16 cellular contexts compared by ENCODE assay signal in genomic region chr10:71753960-71754505, GRCh38. TPM values are rescaled to one million over a fixed set of nuclear protein-coding genes. Genes with fewer than 3 reads are reported as not detected.
DNase-seq lines count a peak whose midpoint lies in the region; ATAC-seq, FAIRE-seq and TF ChIP-seq lines count a peak whose summit lies in the region.
"Had no signal": no experiment of that assay in that cellular context is flagged by ENCODE, and none has a peak within 500 bp of the region (broad histone marks: within the 10 kb centered on the region; RNA-seq: fewer than 3 reads in every experiment).

No MANE protein-coding gene starts in this region.

- no peaks in the 10 kb centered on the region for H3K9me3 Mint-ChIP-seq in activated CD8-positive, alpha-beta T cell treated with anti-CD3 and anti-CD28 coated beads for 36 hours
- no peaks in the 10 kb centered on the region for H3K9me3 Mint-ChIP-seq in immature natural killer cell

- H3K4me3 ChIP-seq in DND-41 (ENCODE audit: low read depth in 1 of 2, low read length in 2 of 2): no peak overlapping the region
- H3K4me3 ChIP-seq in small intestine (ENCODE audit: low read depth in 1 of 2, low read length in 2 of 2): no peak overlapping the region
- H3K4me3 ChIP-seq: psoas muscle, thoracic aorta had no signal

- peaks cover 90% of the 10 kb centered on the region for H3K4me1 Mint-ChIP-seq in activated CD8-positive, alpha-beta T cell treated with anti-CD3 and anti-CD28 coated beads for 36 hours (ENCODE audit: low read depth)
- H3K4me1 Mint-ChIP-seq in immature natural killer cell: peaks cover 80 to 86% of the 10 kb centered on the region in 2 donors

- DNase-seq in DND-41 (no peak), immature natural killer cell (no peak), small intestine (no peak), dedifferentiated amniotic fluid mesenchymal stem cell (ENCODE audit: extremely low spot score) (no peak)
- no peak for DNase-seq in activated CD8-positive, alpha-beta T cell treated with anti-CD3 and anti-CD28 coated beads for 36 hours
- DNase-seq: DMS153, NCI-H446, psoas muscle, T1000 had no signal

- H3K27me3 ChIP-seq in DND-41 (ENCODE audit: insufficient read depth, low read length, poor library complexity): no peaks in the 10 kb centered on the region
- H3K27me3 ChIP-seq in small intestine (ENCODE audit: control insufficient read depth in 2 of 2, insufficient read depth in 2 of 2, low read length in 2 of 2): no peaks in the 10 kb centered on the region

- H3K79me2 ChIP-seq in DND-41 (ENCODE audit: insufficient read depth, low read length): no peaks in the 10 kb centered on the region

- intact Hi-C loops in activated CD8-positive, alpha-beta T cell treated with anti-CD3 and anti-CD28 coated beads for 36 hours (cut with micrococcal nuclease): no loop called here

- peak overlapping the region; percentile 78 for H3K27ac Mint-ChIP-seq in activated CD8-positive, alpha-beta T cell treated with anti-CD3 and anti-CD28 coated beads for 36 hours
- peak overlapping the region in 5 of 6 donors; percentile 22 to 87 (median 68) for H3K27ac Mint-ChIP-seq in immature natural killer cell

- H3K9me3 ChIP-seq in DND-41 (ENCODE audit: insufficient read depth, low read length, severe bottlenecking): no peaks in the 10 kb centered on the region
- no peaks in the 10 kb centered on the region for H3K9me3 ChIP-seq in small intestine (ENCODE audit: control insufficient read depth, low read depth)
- H3K9me3 ChIP-seq: psoas muscle, thoracic aorta had no signal

- no peak overlapping the region for H3K4me3 Mint-ChIP-seq in activated CD8-positive, alpha-beta T cell treated with anti-CD3 and anti-CD28 coated beads for 36 hours
- peak overlapping the region in 1 of 5 donors; percentile 38 for H3K4me3 Mint-ChIP-seq in immature natural killer cell

- POLR2A ChIA-PET in activated CD8-positive, alpha-beta T cell treated with anti-CD3 and anti-CD28 coated beads for 36 hours (lab: Charles Lee): interaction anchor here (1.3 to 6.3 kb wide), 2 partner anchors 9 to 16 kb away, joined by 3 to 92 read pairs; partner anchors contain the start of gene VSIR

- H3K27me3 Mint-ChIP-seq in activated CD8-positive, alpha-beta T cell treated with anti-CD3 and anti-CD28 coated beads for 36 hours: no peaks in the 10 kb centered on the region
- H3K27me3 Mint-ChIP-seq in immature natural killer cell (ENCODE audit: low read depth in 3 of 3): peaks cover 0 to 3% (median 2%) of the 10 kb centered on the region in 3 donors

- no peak overlapping the region for H3K4me2 ChIP-seq in DND-41 (ENCODE audit: insufficient read depth, low read length)

- CTCF ChIA-PET in activated CD8-positive, alpha-beta T cell treated with anti-CD3 and anti-CD28 coated beads for 36 hours (lab: Charles Lee): interaction anchor here (6.3 kb wide), 1 partner anchor 15 kb away, joined by 108 read pairs; the partner anchor contains the start of gene VSIR

- H2AFZ ChIP-seq in DND-41 (ENCODE audit: low read depth, low read length): no peak overlapping the region

- peaks cover 64% of the 10 kb centered on the region for H3K4me1 ChIP-seq in DND-41 (ENCODE audit: insufficient read depth, low read length)
- H3K4me1 ChIP-seq in small intestine (ENCODE audit: control insufficient read depth in 2 of 2, insufficient read depth in 1 of 2, low read depth in 1 of 2, low read length in 1 of 2): peaks cover 27 to 30% of the 10 kb centered on the region in 2 donors

- H3K9ac ChIP-seq in DND-41 (ENCODE audit: low read depth, low read length): no peak overlapping the region

- WGBS in small intestine, 3 donors: 26 to 42% (median 37%) methylated on average over 8 of the region's 8 CpGs

- ATAC-seq in DND-41 (ENCODE audit: insufficient read depth, low read depth) (no peak), GM21528 (IDR thresholded peaks at IDR 0.05; ENCODE audit: low FRiP score, unreplicated experiment) (no peak), GM18858 (IDR thresholded peaks at IDR 0.05; ENCODE audit: unreplicated experiment) (no peak), GM18868 (IDR thresholded peaks at IDR 0.05; ENCODE audit: unreplicated experiment) (no peak)
- ATAC-seq in activated CD8-positive, alpha-beta T cell treated with anti-CD3 and anti-CD28 coated beads for 36 hours: no peak
- ATAC-seq: psoas muscle had no signal

- H3K36me3 ChIP-seq in DND-41 (ENCODE audit: insufficient read depth, low read length) (peaks cover 8% of the 10 kb centered on the region; the same call in 1 of the 2 replicates), small intestine (ENCODE audit: control insufficient read depth in 2 of 2, insufficient read depth in 2 of 2, low read length in 2 of 2) (peaks cover 0 to 3% of the 10 kb centered on the region in 2 donors)

- H3K27ac ChIP-seq in DND-41 (ENCODE audit: low read length) (peak overlapping the region; percentile 15; the same call in 1 of the 2 replicates), small intestine (ENCODE audit: low read depth in 1 of 2, low read length in 1 of 2) (peak overlapping the region; percentile 61 to 83)
- H3K27ac ChIP-seq: psoas muscle, thoracic aorta had no signal

- TF ChIP-seq CTCF in DND-41 (IDR thresholded peaks at IDR 0.05; ENCODE audit: borderline replicate concordance, extremely low read depth, low read length, poor library complexity, severe bottlenecking): no peak
- TF ChIP-seq CTCF in activated CD8-positive, alpha-beta T cell treated with anti-CD3 and anti-CD28 coated beads for 36 hours (IDR thresholded peaks at IDR 0.05): no peak

- H3K36me3 Mint-ChIP-seq in activated CD8-positive, alpha-beta T cell treated with anti-CD3 and anti-CD28 coated beads for 36 hours (ENCODE audit: low read depth): peaks cover 63% of the 10 kb centered on the region
- peaks cover 7 to 38% (median 18%) of the 10 kb centered on the region in 3 donors for H3K36me3 Mint-ChIP-seq in immature natural killer cell

- no peak for FAIRE-seq in small intestine (lab: Jason Lieb, UNC)
- FAIRE-seq: H1, RCC 7860 had no signal

- H4K20me1 ChIP-seq in DND-41 (ENCODE audit: insufficient read depth, low read length): no peaks in the 10 kb centered on the region

RNA-seq across cellular contexts. Expression of gene VSIR, which starts 19.3 kb away (rescaled TPM):
- 10 to 100 TPM; 59.6 to 61.0 TPM for total RNA-seq in activated CD8-positive, alpha-beta T cell treated with anti-CD3 and anti-CD28 coated beads for 36 hours
- polyA plus RNA-seq in immature natural killer cell (100 to 1,000 TPM; 183 to 376 (median 274) TPM), small intestine (10 to 100 TPM; 26.6 to 58.9 (median 49.6) TPM)
- total RNA-seq: H1 had no signal

RNA-seq across cellular contexts. Expression of gene C10orf105, which starts 34.5 kb away (rescaled TPM):
- total RNA-seq in activated CD8-positive, alpha-beta T cell treated with anti-CD3 and anti-CD28 coated beads for 36 hours: under 1 TPM; 0.16 to 0.27 TPM
- under 1 TPM in 2 of 3 donors, not detected in 1; 0.09 to 0.11 TPM for polyA plus RNA-seq in immature natural killer cell
- under 1 TPM in 1 of 3 donors, not detected in 2; 0.06 TPM for polyA plus RNA-seq in small intestine
- total RNA-seq: lung microvascular endothelial cell, psoas muscle had no signal
